ENCODE assay signal across 27 cellular contexts in genomic region chr3:113218011-113218678, GRCh38. TPM values are rescaled to one million over a fixed set of nuclear protein-coding genes. Genes with fewer than 3 reads are reported as not detected.
"Had no signal": no experiment of that assay in that cellular context is flagged by ENCODE, and none has a peak within 500 bp of the region (broad histone marks: within the 10 kb centered on the region; RNA-seq: fewer than 3 reads in every experiment).

No MANE protein-coding gene starts in this region.

- H3K4me3 Mint-ChIP-seq: activated naive CD8-positive, alpha-beta T cell; activated T-cell treated with anti-CD3 and anti-CD28 coated beads, Interleukin-2, amount 50 U/mL, for 4 hours; central memory CD8-positive, alpha-beta T cell; effector memory CD8-positive, alpha-beta T cell; naive thymus-derived CD4-positive, alpha-beta T cell; stimulated activated naive B cell treated with anti-CD40 and anti-IgM and Interleukin-4, amounts not matched to agents 10 μg/mL and 1 μg/mL and 100 μg/mL, for 72 hours; T-helper 17 cell had no signal

- H3K36me3 ChIP-seq: adrenal gland, neutrophil had no signal

- H3K4me1 ChIP-seq: adrenal gland, ascending aorta, parathyroid adenoma, testis had no signal

- H3K27me3 ChIP-seq: adrenal gland, ascending aorta, testis had no signal

- H3K36me3 Mint-ChIP-seq: activated naive CD8-positive, alpha-beta T cell; naive thymus-derived CD4-positive, alpha-beta T cell; stimulated activated naive B cell treated with anti-CD40 and anti-IgM and Interleukin-4, amounts not matched to agents 10 μg/mL and 1 μg/mL and 100 μg/mL, for 72 hours had no signal

- H3K4me3 ChIP-seq: adrenal gland, ascending aorta, testis had no signal

- H3K27ac Mint-ChIP-seq: activated naive CD8-positive, alpha-beta T cell; activated T-helper 2 cell treated with anti-CD3 and anti-CD28 coated beads, Interferon-gamma antibody, Interleukin-2, Interleukin-4, amounts not matched to agents 10 μg/mL and 5 μg/mL and 100 μg/mL, durations not matched to agents 14 hours and 24 hours and 36 hours; effector memory CD8-positive, alpha-beta T cell; naive thymus-derived CD4-positive, alpha-beta T cell; stimulated activated naive B cell treated with anti-CD40 and anti-IgM and Interleukin-4, amounts not matched to agents 10 μg/mL and 1 μg/mL and 100 μg/mL, for 72 hours; T-helper 17 cell had no signal

- H3K9me3 ChIP-seq: adrenal gland, ascending aorta, neutrophil, testis had no signal

- H3K9ac ChIP-seq: parathyroid adenoma had no signal

- H3K79me2 ChIP-seq: parathyroid adenoma had no signal

- H3K4me1 Mint-ChIP-seq: central memory CD8-positive, alpha-beta T cell; T-helper 17 cell had no signal

- H3K27ac ChIP-seq: adrenal gland, ascending aorta, neutrophil, parathyroid adenoma, testis had no signal

- H2AFZ ChIP-seq: parathyroid adenoma had no signal

- H3K9me3 Mint-ChIP-seq: activated T-cell treated with anti-CD3 and anti-CD28 coated beads, Interleukin-2, amount 50 U/mL, for 4 hours; activated T-helper 2 cell treated with anti-CD3 and anti-CD28 coated beads, Interferon-gamma antibody, Interleukin-2, Interleukin-4, amounts not matched to agents 10 μg/mL and 5 μg/mL and 100 μg/mL, durations not matched to agents 14 hours and 24 hours and 36 hours; central memory CD8-positive, alpha-beta T cell; effector memory CD8-positive, alpha-beta T cell; naive thymus-derived CD4-positive, alpha-beta T cell; stimulated activated naive B cell treated with anti-CD40 and anti-IgM and Interleukin-4, amounts not matched to agents 10 μg/mL and 1 μg/mL and 100 μg/mL, for 72 hours had no signal

- DNase-seq: activated CD4-positive, alpha-beta T cell treated with anti-CD3 and anti-CD28 coated beads for 4 hours; activated CD4-positive, alpha-beta T cell treated with anti-CD3 and anti-CD28 coated beads, Interleukin-2, amount 50 U/mL, for 48 hours; activated CD4-positive, CD25-positive, alpha-beta regulatory T cell; activated CD8-positive, alpha-beta memory T cell treated with anti-CD3 and anti-CD28 coated beads, Interleukin-2, amount 50 U/mL, for 48 hours; activated naive CD4-positive, alpha-beta T cell; activated T-cell treated with anti-CD3 and anti-CD28 coated beads, Interleukin-2, amount 50 U/mL, for 4 hours; adrenal gland; effector memory CD8-positive, alpha-beta T cell; naive thymus-derived CD4-positive, alpha-beta T cell; stimulated activated CD4-positive, alpha-beta T cell treated with anti-CD3 and anti-CD28 coated beads, Interleukin-2, amount 100 ng/mL, for 48 hours; stimulated activated CD8-positive, alpha-beta memory T cell treated with anti-CD3 and anti-CD28 coated beads, Interleukin-4, amount 100 ng/mL, for 48 hours; stimulated activated naive B cell treated with anti-CD40 and anti-IgM and Interleukin-4, amounts not matched to agents 10 μg/mL and 1 μg/mL and 100 μg/mL, for 72 hours; T-helper 17 cell; testis; trophoblast cell had no signal

- ATAC-seq: activated T-cell treated with anti-CD3 and anti-CD28 coated beads, Interleukin-2, amount 50 U/mL, for 4 hours; effector memory CD8-positive, alpha-beta T cell; esophagus mucosa; left lobe of liver; naive thymus-derived CD4-positive, alpha-beta T cell; sciatic nerve; stimulated activated naive B cell treated with anti-CD40 and anti-IgM and Interleukin-4, amounts not matched to agents 10 μg/mL and 1 μg/mL and 100 μg/mL, for 72 hours; T-helper 17 cell had no signal

RNA-seq across cellular contexts. Expression of gene BOC, which starts 6.8 kb away (rescaled TPM):
- total RNA-seq: dermis microvascular lymphatic vessel endothelial cell, endothelial cell of umbilical vein, lung microvascular endothelial cell, T-helper 17 cell had no signal
